In the genomic region with DNA sequence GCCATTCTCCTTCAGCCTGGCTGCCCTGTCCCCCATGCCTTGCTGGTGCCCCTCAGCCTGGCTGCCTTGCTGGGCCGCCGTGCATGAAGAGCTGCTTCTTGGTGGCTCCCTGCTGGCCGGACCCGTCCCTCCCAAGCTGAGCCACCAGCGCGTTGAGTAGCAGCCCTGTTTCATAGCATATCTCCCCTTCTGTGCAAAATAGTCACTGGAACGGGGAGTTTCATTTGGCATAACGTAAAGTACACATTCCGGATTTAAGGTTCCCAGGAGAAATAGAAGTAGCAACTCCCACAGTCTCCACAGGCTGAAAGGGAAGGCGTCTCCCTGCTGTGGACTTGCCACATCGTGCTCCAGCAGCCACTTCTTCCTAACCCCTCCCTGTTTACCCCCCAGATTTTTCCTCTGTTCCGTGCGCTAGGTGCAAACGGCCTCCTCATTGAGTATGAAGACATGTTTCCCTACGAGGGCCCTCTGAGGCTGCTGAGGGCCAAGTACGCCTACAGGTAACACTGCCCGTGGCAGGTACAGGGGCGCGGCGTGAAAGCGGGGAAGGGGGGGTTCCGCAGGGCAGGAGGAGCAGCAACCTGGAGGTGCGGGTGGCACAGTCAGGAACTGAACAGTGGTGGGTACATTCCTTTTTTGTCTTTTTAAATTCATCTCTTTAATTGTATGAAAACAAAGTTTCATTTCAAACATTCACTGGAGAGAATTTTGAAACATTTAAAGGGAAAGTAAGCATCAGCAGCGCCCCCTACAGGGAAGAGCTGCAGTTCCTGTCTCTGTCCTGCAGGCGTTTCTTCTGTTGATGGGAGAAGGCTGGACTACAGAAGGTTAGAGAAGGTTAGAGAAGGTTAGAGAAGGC, we compare ENCODE assay signal across 9 cellular contexts. TPM values are rescaled to one million over a fixed set of nuclear protein-coding genes. Genes with fewer than 3 reads are reported as not detected.
A peak's percentile ranks its signal among the peaks of the same experiment; 100 is the strongest.
DNase-seq lines count a peak whose midpoint lies in the region; ATAC-seq and TF ChIP-seq lines count a peak whose summit lies in the region.
"Had no signal": no experiment of that assay in that cellular context is flagged by ENCODE, and none has a peak within 500 bp of the region (broad histone marks: within the 10 kb centered on the region; RNA-seq: fewer than 3 reads in every experiment).

No MANE protein-coding gene starts in this region.

- H3K36me3 ChIP-seq in NT2/D1 (ENCODE audit: insufficient read depth, insufficient read length, low read length) (peaks cover 25% of the 10 kb centered on the region), heart right ventricle (peaks cover 0 to 25% (median 3%) of the 10 kb centered on the region in 9 donors)

- no peak overlapping the region for H3K4me3 ChIP-seq in NT2/D1 (ENCODE audit: insufficient read length, low read depth)
- no peak overlapping the region for H3K4me3 ChIP-seq in heart right ventricle

- peak; percentile 62 for ATAC-seq in activated T-helper 17 cell treated with anti-CD3 and anti-CD28 coated beads, Interleukin-2, amount 50 U/mL, for 72 hours (replicated peaks)
- ATAC-seq in heart right ventricle (no peak), GM18505 (IDR thresholded peaks at IDR 0.05; ENCODE audit: unreplicated experiment) (no peak)

- TF ChIP-seq CTCF in heart right ventricle (IDR thresholded peaks at IDR 0.05) = peak; percentile 8 to 75 (median 44)

- peaks cover 4% of the 10 kb centered on the region for H3K4me1 ChIP-seq in NT2/D1 (ENCODE audit: insufficient read depth, insufficient read length)
- H3K4me1 ChIP-seq in heart right ventricle = peaks cover 0 to 10% (median 3%) of the 10 kb centered on the region in 9 donors

- no peak for TF ChIP-seq POLR2A in GM18505 (IDR thresholded peaks at IDR 0.05; ENCODE audit: borderline replicate concordance, extremely low read depth, insufficient read depth, insufficient read length)

- peaks cover 6% of the 10 kb centered on the region for H3K4me1 Mint-ChIP-seq in activated T-helper 17 cell treated with anti-CD3 and anti-CD28 coated beads, Interleukin-2, amount 50 U/mL, for 72 hours

- H3K4me3 Mint-ChIP-seq in activated T-helper 17 cell treated with anti-CD3 and anti-CD28 coated beads, Interleukin-2, amount 50 U/mL, for 72 hours = no peak overlapping the region

- peaks cover 29% of the 10 kb centered on the region for H3K36me3 Mint-ChIP-seq in activated T-helper 17 cell treated with anti-CD3 and anti-CD28 coated beads, Interleukin-2, amount 50 U/mL, for 72 hours (ENCODE audit: low read depth)

- no peak overlapping the region for H3K27ac Mint-ChIP-seq in activated T-helper 17 cell treated with anti-CD3 and anti-CD28 coated beads, Interleukin-2, amount 50 U/mL, for 72 hours

- no peak overlapping the region for H3K9ac ChIP-seq in NT2/D1 (ENCODE audit: insufficient read length, low read depth)

- intact Hi-C loops in heart right ventricle (cut with DNase I) = no loop called here

- H3K27me3 ChIP-seq in NT2/D1 (ENCODE audit: insufficient read depth, insufficient read length) (no peaks in the 10 kb centered on the region), heart right ventricle (no peaks in the 10 kb centered on the region)

- no peaks in the 10 kb centered on the region for H3K27me3 Mint-ChIP-seq in activated T-helper 17 cell treated with anti-CD3 and anti-CD28 coated beads, Interleukin-2, amount 50 U/mL, for 72 hours

- no peak overlapping the region for H3K27ac ChIP-seq in heart right ventricle

- no peaks in the 10 kb centered on the region for H3K9me3 Mint-ChIP-seq in activated T-helper 17 cell treated with anti-CD3 and anti-CD28 coated beads, Interleukin-2, amount 50 U/mL, for 72 hours

- 79 to 81% methylated on average over 25 of the region's 25 CpGs for WGBS in heart right ventricle, 2 donors

- DNase-seq in SIG-M5 treated with dmso at 0.1 percent for 504 hours (lab: John Stamatoyannopoulos, UW; ENCODE audit: unreplicated experiment) (peak; percentile 45), SIG-M5 (lab: John Stamatoyannopoulos, UW) (no peak), NT2/D1 (ENCODE audit: low read depth, low spot score) (peak; percentile 49), heart right ventricle (no peak), cerebellar nuclear complex (lab: John Stamatoyannopoulos, UW) (no peak)
- DNase-seq in stimulated activated CD4-positive, alpha-beta T cell treated with anti-CD3 and anti-CD28 coated beads, Interleukin-2, amount 100 ng/mL, for 48 hours = peak; percentile 60 to 69

- no peaks in the 10 kb centered on the region; the same call in 1 of the 2 replicates for H3K9me3 ChIP-seq in NT2/D1 (ENCODE audit: insufficient read depth, low read length)
- H3K9me3 ChIP-seq in heart right ventricle = peaks cover 0 to 10% (median 6%) of the 10 kb centered on the region in 11 donors

RNA-seq across cellular contexts. Expression of gene OGFOD3, which starts 5.8 kb away (rescaled TPM):
- 10 to 100 TPM; 16.2 to 20.7 TPM for total RNA-seq in activated T-helper 17 cell treated with anti-CD3 and anti-CD28 coated beads, Interleukin-2, amount 50 U/mL, for 72 hours
- 10 to 100 TPM; 23.3 to 39.4 (median 31.1) TPM for total RNA-seq in heart right ventricle
- 10 to 100 TPM; 26.8 to 31.9 TPM for polyA plus RNA-seq in heart right ventricle

RNA-seq across cellular contexts. Expression of gene HEXD, which starts 6.1 kb away (rescaled TPM):
- total RNA-seq in activated T-helper 17 cell treated with anti-CD3 and anti-CD28 coated beads, Interleukin-2, amount 50 U/mL, for 72 hours = 10 to 100 TPM; 25.1 to 31.9 TPM
- total RNA-seq in heart right ventricle = 10 to 100 TPM in 8 of 10 donors, 1 to 10 TPM in 2; 9.4 to 22.2 (median 12.8) TPM
- 10 to 100 TPM; 14.1 to 53.3 TPM for polyA plus RNA-seq in heart right ventricle

RNA-seq across cellular contexts. Expression of gene CYBC1, which starts 26.3 kb away (rescaled TPM):
- 100 to 1,000 TPM; 297 to 323 TPM for total RNA-seq in activated T-helper 17 cell treated with anti-CD3 and anti-CD28 coated beads, Interleukin-2, amount 50 U/mL, for 72 hours
- 10 to 100 TPM; 13.4 to 56.6 (median 20.5) TPM for total RNA-seq in heart right ventricle
- 10 to 100 TPM; 26.3 to 32.5 TPM for polyA plus RNA-seq in heart right ventricle

RNA-seq across cellular contexts. Expression of gene NARF, which starts 34.3 kb away (rescaled TPM):
- total RNA-seq in activated T-helper 17 cell treated with anti-CD3 and anti-CD28 coated beads, Interleukin-2, amount 50 U/mL, for 72 hours = 100 to 1,000 TPM; 164 to 194 TPM
- 10 to 100 TPM; 48.4 to 74.8 (median 60.4) TPM for total RNA-seq in heart right ventricle
- polyA plus RNA-seq in heart right ventricle = 100 to 1,000 TPM in 1 of 2 donors, 10 to 100 TPM in 1; 68.7 to 179 TPM

RNA-seq across cellular contexts. Expression of gene UTS2R, which starts 52.7 kb away (rescaled TPM):
- under 1 TPM in 1 of 2 donors, not detected in 1; 0.45 TPM for total RNA-seq in activated T-helper 17 cell treated with anti-CD3 and anti-CD28 coated beads, Interleukin-2, amount 50 U/mL, for 72 hours
- total RNA-seq in heart right ventricle = 1 to 10 TPM in 7 of 10 donors, under 1 TPM in 3; 0.42 to 5.9 (median 1.4) TPM
- polyA plus RNA-seq in heart right ventricle = under 1 TPM in 1 of 2 donors, not detected in 1; 0.04 TPM
- total RNA-seq: dermis microvascular lymphatic vessel endothelial cell had no signal

Comparison
In these comparisons a context has a peak if more than half of its experiments do, and no peak if none do; other contexts are left out.
1. DNase-seq: peak in SIG-M5 treated with dmso at 0.1 percent for 504 hours (single experiment), NT2/D1 (single experiment) and stimulated activated CD4-positive, alpha-beta T cell treated with anti-CD3 and anti-CD28 coated beads, Interleukin-2, amount 100 ng/mL, for 48 hours (2 of 2); none in SIG-M5 (single experiment), heart right ventricle (0 of 2) and cerebellar nuclear complex (0 of 2).
2. RNA of gene CYBC1, which starts 26.3 kb away (total RNA-seq): 297 to 323 TPM in activated T-helper 17 cell treated with anti-CD3 and anti-CD28 coated beads, Interleukin-2, amount 50 U/mL, for 72 hours; 13.4 to 56.6 TPM in heart right ventricle; every median in the first group is over 4 times any median in the second.